8 cellular contexts compared by ENCODE assay signal in genomic region chr1:159177273-159177907, GRCh38. TPM values are rescaled to one million over a fixed set of nuclear protein-coding genes. Genes with fewer than 3 reads are reported as not detected.
A peak's percentile ranks its signal among the peaks of the same experiment; 100 is the strongest.
DNase-seq lines count a peak whose midpoint lies in the region; ATAC-seq and TF ChIP-seq lines count a peak whose summit lies in the region.

No MANE protein-coding gene starts in this region.

- peaks cover 13% of the 10 kb centered on the region for H3K4me1 Mint-ChIP-seq in neural crest cell

- no peak overlapping the region for H3K4me3 ChIP-seq in OCI-LY7 (ENCODE audit: low read depth, low read length, poor library complexity, severe bottlenecking)

- H3K4me1 ChIP-seq in OCI-LY7 (ENCODE audit: insufficient read depth, low read length, poor library complexity, severe bottlenecking), result no peaks in the 10 kb centered on the region

- H3K9me2 ChIP-seq in OCI-LY7 (ENCODE audit: insufficient read depth, low read length), result no peaks in the 10 kb centered on the region

- no peaks in the 10 kb centered on the region for H3K9me3 ChIP-seq in OCI-LY7 (ENCODE audit: low read length)

- intact Hi-C loops in OCI-LY7 (cut with micrococcal nuclease; ENCODE audit: unreplicated experiment), result no loop called here

- no peaks in the 10 kb centered on the region for H3K9me3 Mint-ChIP-seq in neural crest cell

- H3K27ac Mint-ChIP-seq in neural crest cell (ENCODE audit: unreplicated experiment), result no peak overlapping the region

- no peaks in the 10 kb centered on the region for H3K79me2 ChIP-seq in OCI-LY7 (ENCODE audit: insufficient read depth, low read depth, low read length)

- peak overlapping the region; percentile 39 for H3K4me3 Mint-ChIP-seq in neural crest cell

- no TSS peak for BruUV-seq in OCI-LY7 (replicated peaks; lab: Mats Ljungman, UMichigan)

- H3K4me2 ChIP-seq in OCI-LY7 (ENCODE audit: low read length), result no peak overlapping the region

- TF ChIP-seq CTCF in OCI-LY7 (conservative IDR thresholded peaks at IDR 0.05; ENCODE audit: low read length) (no peak), neural crest cell (conservative IDR thresholded peaks at IDR 0.05) (no peak)

- no peak overlapping the region for H3K27ac ChIP-seq in OCI-LY7 (ENCODE audit: low read depth, low read length, poor library complexity, severe bottlenecking)

- no peaks in the 10 kb centered on the region for H3K36me3 Mint-ChIP-seq in neural crest cell (ENCODE audit: low read depth)

- ATAC-seq in HG03342 (IDR thresholded peaks at IDR 0.05; ENCODE audit: unreplicated experiment), result no peak

- no peaks in the 10 kb centered on the region for H4K20me1 ChIP-seq in OCI-LY7 (ENCODE audit: insufficient read depth, low read length)

- no peaks in the 10 kb centered on the region for H3K36me3 ChIP-seq in OCI-LY7 (ENCODE audit: insufficient read depth, low read length)

- CTCF ChIA-PET in OCI-LY7 (lab: Charles Lee; ENCODE audit: unreplicated experiment), result no interaction called here

- peak; percentile 43 for DNase-seq in activated CD4-positive, alpha-beta T cell treated with anti-CD3 and anti-CD28 coated beads for 48 hours
- no peak for DNase-seq in activated CD4-positive, alpha-beta T cell treated with anti-CD3 and anti-CD28 coated beads, Interleukin-2, amount 50 U/mL, for 4 hours
- DNase-seq in OCI-LY7 (ENCODE audit: low spot score), result peak; percentile 51
- peak; percentile 61 to 83 for DNase-seq in dermis microvascular lymphatic vessel endothelial cell (ENCODE audit: low read depth in 2 of 2)
- peak; percentile 49 for DNase-seq in neural crest cell (ENCODE audit: low read depth, low spot score)
- no peak for DNase-seq in NCI-H345 (lab: John Stamatoyannopoulos, UW)
- no peak for DNase-seq in nucleus accumbens (lab: John Stamatoyannopoulos, UW)

- POLR2A ChIA-PET in OCI-LY7 (lab: Charles Lee), result no interaction called here

- no peak overlapping the region for H2AFZ ChIP-seq in OCI-LY7 (ENCODE audit: low read length)

- H3K27me3 Mint-ChIP-seq in neural crest cell (ENCODE audit: low read depth), result peaks cover 31% of the 10 kb centered on the region

RNA-seq across cellular contexts. Expression of gene CADM3, which starts 6.0 kb away (rescaled TPM):
- not detected in 2 replicates for total RNA-seq in OCI-LY7 (2014; rRNA removed; shearing (Covaris generic))
- total RNA-seq in OCI-LY7 (2022) (not detected in 2 replicates), dermis microvascular lymphatic vessel endothelial cell (not detected in 2 replicates), neural crest cell (10.0 and 10.4 TPM in 2 replicates)

RNA-seq across cellular contexts. Expression of gene ACKR1, which starts 27.3 kb away (rescaled TPM):
- total RNA-seq in OCI-LY7 (2014; rRNA removed; shearing (Covaris generic)), result not detected in 2 replicates
- total RNA-seq in OCI-LY7 (2022) (not detected in 2 replicates), dermis microvascular lymphatic vessel endothelial cell (under 0.01 TPM in 1 of 2 replicates, not detected in the other), neural crest cell (0.98 and 1.1 TPM in 2 replicates)

Comparison
In these comparisons a context has a peak if more than half of its experiments do, and no peak if none do; other contexts are left out.
1. DNase-seq: peak in activated CD4-positive, alpha-beta T cell treated with anti-CD3 and anti-CD28 coated beads for 48 hours (single experiment), OCI-LY7 (single experiment), dermis microvascular lymphatic vessel endothelial cell (2 of 2) and neural crest cell (single experiment); none in activated CD4-positive, alpha-beta T cell treated with anti-CD3 and anti-CD28 coated beads, Interleukin-2, amount 50 U/mL, for 4 hours (0 of 2), NCI-H345 (single experiment) and nucleus accumbens (0 of 56).
2. RNA of gene CADM3, which starts 6.0 kb away (total RNA-seq): 10.0 to 10.4 TPM in neural crest cell; not detected in OCI-LY7 and not detected in dermis microvascular lymphatic vessel endothelial cell; every median in the first group is over 10 times any median in the second.